ENCODE assay signal across 9 cellular contexts in the genomic region with DNA sequence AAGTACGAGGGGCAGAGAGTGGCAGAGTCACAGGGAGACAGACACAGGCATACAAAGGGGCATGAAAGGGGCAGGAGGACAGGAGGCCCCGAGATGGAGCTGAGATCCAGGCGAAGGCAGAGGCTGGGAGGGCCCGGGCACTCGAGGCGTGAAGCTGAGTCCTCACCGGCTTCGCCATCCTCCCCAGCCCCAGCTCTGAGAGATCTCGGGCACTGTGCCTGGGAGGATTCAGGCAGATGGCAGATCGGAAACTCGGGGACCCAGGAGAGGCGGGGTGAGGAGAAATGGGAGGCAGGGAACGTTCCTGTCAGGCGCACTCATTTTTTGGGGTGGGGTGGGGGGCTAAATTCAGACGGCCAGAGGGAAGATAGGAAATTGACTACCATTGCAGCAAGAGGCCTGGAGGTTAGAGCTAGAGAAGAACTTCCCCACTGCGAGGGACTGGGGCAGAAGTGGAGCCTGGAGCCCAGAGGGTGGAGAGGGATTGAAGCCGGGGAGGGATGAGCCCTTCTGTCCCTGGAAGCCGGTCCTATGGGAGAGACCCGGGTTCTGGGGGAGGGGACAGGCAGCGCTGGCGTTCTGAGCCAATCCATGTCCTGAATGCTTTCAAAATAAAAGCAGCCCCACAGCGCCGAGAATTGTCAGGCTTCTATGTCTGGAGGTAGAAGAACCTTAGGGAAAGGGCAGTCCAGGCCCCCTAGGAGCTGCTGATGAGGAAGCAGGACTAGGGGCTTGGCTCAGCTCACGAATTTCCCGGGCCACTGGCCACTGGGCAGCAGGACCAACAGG. TPM values are rescaled to one million over a fixed set of nuclear protein-coding genes. Genes with fewer than 3 reads are reported as not detected.
DNase-seq lines count a peak whose midpoint lies in the region; ATAC-seq, FAIRE-seq and TF ChIP-seq lines count a peak whose summit lies in the region.
"Had no signal": no experiment of that assay in that cellular context is flagged by ENCODE, and none has a peak within 500 bp of the region (broad histone marks: within the 10 kb centered on the region; RNA-seq: fewer than 3 reads in every experiment).

No MANE protein-coding gene starts in this region.

- WGBS in HUES64, result 62% methylated on average over 25 of the region's 25 CpGs
- WGBS in small intestine, 3 donors, result 29 to 35% (median 35%) methylated on average over 25 of the region's 25 CpGs

- DNase-seq in CD4-positive, CD25-positive, alpha-beta regulatory T cell, result no peak
- peak in 4 of 61 donors; percentile 25 to 71 (median 39) for DNase-seq in caudate nucleus (lab: John Stamatoyannopoulos, UW)
- DNase-seq in natural killer cell, result no peak
- no peak for DNase-seq in small intestine
- DNase-seq in NCI-H1436 (lab: John Stamatoyannopoulos, UW), result no peak

- no peaks in the 10 kb centered on the region for H3K9me3 ChIP-seq in CD4-positive, CD25-positive, alpha-beta regulatory T cell (ENCODE audit: control insufficient read depth in 2 of 2, low read length in 2 of 2)
- H3K9me3 ChIP-seq in HUES64 (ENCODE audit: insufficient read depth, low read depth, low read length) (peaks cover 13% of the 10 kb centered on the region; the same call in 1 of the 2 replicates), small intestine (ENCODE audit: control insufficient read depth, low read depth) (no peaks in the 10 kb centered on the region)

- ATAC-seq in CD4-positive, CD25-positive, alpha-beta regulatory T cell (ENCODE audit: low read depth in 2 of 2), result no peak
- ATAC-seq in natural killer cell, result no peak
- no peak for ATAC-seq in HG03378 (IDR thresholded peaks at IDR 0.05; ENCODE audit: unreplicated experiment)
- ATAC-seq in GM19397 (IDR thresholded peaks at IDR 0.05; ENCODE audit: unreplicated experiment), result no peak

- H3K36me3 ChIP-seq in CD4-positive, CD25-positive, alpha-beta regulatory T cell (ENCODE audit: control insufficient read depth, insufficient read depth, low read length), result no peaks in the 10 kb centered on the region
- H3K36me3 ChIP-seq in HUES64 (ENCODE audit: insufficient read depth, low read length) (no peaks in the 10 kb centered on the region), small intestine (ENCODE audit: control insufficient read depth in 2 of 2, insufficient read depth in 2 of 2, low read length in 2 of 2) (no peaks in the 10 kb centered on the region)

- no peaks in the 10 kb centered on the region for H3K36me3 Mint-ChIP-seq in CD4-positive, CD25-positive, alpha-beta regulatory T cell
- H3K36me3 Mint-ChIP-seq in natural killer cell, result no peaks in the 10 kb centered on the region

- TF ChIP-seq CTCF in natural killer cell (IDR thresholded peaks at IDR 0.05), result no peak

- peaks cover 12% of the 10 kb centered on the region for H3K4me1 ChIP-seq in CD4-positive, CD25-positive, alpha-beta regulatory T cell (ENCODE audit: control insufficient read depth, insufficient read depth, low read length, poor library complexity, severe bottlenecking)
- no peaks in the 10 kb centered on the region for H3K4me1 ChIP-seq in HUES64 (ENCODE audit: insufficient read depth, low read length)
- peaks cover 0 to 2% of the 10 kb centered on the region in 2 donors for H3K4me1 ChIP-seq in small intestine (ENCODE audit: control insufficient read depth in 2 of 2, insufficient read depth in 1 of 2, low read depth in 1 of 2, low read length in 1 of 2)

- FAIRE-seq in small intestine (lab: Jason Lieb, UNC), result no peak

- H3K4me3 Mint-ChIP-seq in CD4-positive, CD25-positive, alpha-beta regulatory T cell, result peak overlapping the region in 3 of 4 donors; percentile 33 to 85 (median 81)
- H3K4me3 Mint-ChIP-seq in natural killer cell, result peak overlapping the region; percentile 68

- H3K9ac ChIP-seq in HUES64 (ENCODE audit: low read depth, low read length), result no peak overlapping the region

- H3K27me3 Mint-ChIP-seq in CD4-positive, CD25-positive, alpha-beta regulatory T cell, result peaks cover 44% of the 10 kb centered on the region
- peaks cover 41 to 60% of the 10 kb centered on the region in 2 donors for H3K27me3 Mint-ChIP-seq in natural killer cell (ENCODE audit: low read depth in 2 of 2)

- H3K4me1 Mint-ChIP-seq in CD4-positive, CD25-positive, alpha-beta regulatory T cell, result peaks cover 0 to 17% (median 11%) of the 10 kb centered on the region in 4 donors
- peaks cover 5 to 20% of the 10 kb centered on the region in 2 donors for H3K4me1 Mint-ChIP-seq in natural killer cell

- intact Hi-C loops in natural killer cell (cut with micrococcal nuclease), result loop anchor here (5.0 kb wide), 1 partner anchor 198 kb away; no protein-coding TSS in a partner anchor

- peaks cover 0 to 3% (median 0%) of the 10 kb centered on the region in 7 donors for H3K9me3 Mint-ChIP-seq in CD4-positive, CD25-positive, alpha-beta regulatory T cell
- no peaks in the 10 kb centered on the region for H3K9me3 Mint-ChIP-seq in natural killer cell

- peak overlapping the region in 1 of 3 donors; percentile 79 for H3K27ac Mint-ChIP-seq in CD4-positive, CD25-positive, alpha-beta regulatory T cell
- H3K27ac Mint-ChIP-seq in natural killer cell, result no peak overlapping the region

- no peak overlapping the region for H3K27ac ChIP-seq in CD4-positive, CD25-positive, alpha-beta regulatory T cell (ENCODE audit: insufficient read depth, low read length, poor library complexity, severe bottlenecking)
- H3K27ac ChIP-seq in HUES64 (ENCODE audit: low read depth, low read length) (no peak overlapping the region), caudate nucleus (ENCODE audit: low read depth, low read length) (peak overlapping the region; percentile 40), small intestine (ENCODE audit: low read depth in 1 of 2, low read length in 1 of 2) (no peak overlapping the region)

- no peaks in the 10 kb centered on the region for H3K27me3 ChIP-seq in CD4-positive, CD25-positive, alpha-beta regulatory T cell (ENCODE audit: control insufficient read depth, insufficient read depth, low read length)
- peaks cover 52% of the 10 kb centered on the region for H3K27me3 ChIP-seq in HUES64 (ENCODE audit: insufficient read depth, low read length)
- H3K27me3 ChIP-seq in small intestine (ENCODE audit: control insufficient read depth in 2 of 2, insufficient read depth in 2 of 2, low read length in 2 of 2), result peaks cover 0 to 6% of the 10 kb centered on the region in 2 donors

- H3K4me3 ChIP-seq in CD4-positive, CD25-positive, alpha-beta regulatory T cell (ENCODE audit: low read depth, low read length), result no peak overlapping the region
- H3K4me3 ChIP-seq in HUES64 (ENCODE audit: low read length) (peak overlapping the region; percentile 63), small intestine (ENCODE audit: low read depth in 1 of 2, low read length in 2 of 2) (no peak overlapping the region)

RNA-seq across cellular contexts. Expression of gene LRRC4B, which starts 12.6 kb away (rescaled TPM):
- total RNA-seq in CD4-positive, CD25-positive, alpha-beta regulatory T cell, result not detected
- polyA plus RNA-seq in CD4-positive, CD25-positive, alpha-beta regulatory T cell, result not detected
- 7.8 TPM for polyA plus RNA-seq in HUES64 (2013, experiment 1 of 2)
- 14.3 TPM for polyA plus RNA-seq in HUES64 (2013, experiment 2 of 2)
- total RNA-seq in natural killer cell, result not detected
- 1 to 10 TPM in 2 of 3 donors, not detected in 1; 1.1 to 5.4 TPM for polyA plus RNA-seq in small intestine
- total RNA-seq: LHCN-M2 had no signal

RNA-seq across cellular contexts. Expression of gene ASPDH, which starts 41.9 kb away (rescaled TPM):
- not detected for total RNA-seq in CD4-positive, CD25-positive, alpha-beta regulatory T cell
- polyA plus RNA-seq in CD4-positive, CD25-positive, alpha-beta regulatory T cell, result not detected
- polyA plus RNA-seq in HUES64 (2013, experiment 1 of 2), result not detected
- not detected for polyA plus RNA-seq in HUES64 (2013, experiment 2 of 2)
- total RNA-seq in natural killer cell, result not detected
- 10 to 100 TPM in 2 of 3 donors, under 1 TPM in 1; 0.27 to 20.0 (median 17.0) TPM for polyA plus RNA-seq in small intestine
- total RNA-seq: LHCN-M2 had no signal

RNA-seq across cellular contexts. Expression of gene JOSD2, which starts 44.6 kb away (rescaled TPM):
- total RNA-seq in CD4-positive, CD25-positive, alpha-beta regulatory T cell, result 18.5 TPM
- polyA plus RNA-seq in CD4-positive, CD25-positive, alpha-beta regulatory T cell, result 10 to 100 TPM; 16.6 to 37.7 (median 28.4) TPM
- 4.0 TPM for polyA plus RNA-seq in HUES64 (2013, experiment 1 of 2)
- 3.7 TPM for polyA plus RNA-seq in HUES64 (2013, experiment 2 of 2)
- 10 to 100 TPM; 18.8 to 22.0 (median 20.3) TPM for total RNA-seq in natural killer cell
- 10 to 100 TPM; 62.5 to 97.8 (median 85.7) TPM for polyA plus RNA-seq in small intestine
